In the genomic region with DNA sequence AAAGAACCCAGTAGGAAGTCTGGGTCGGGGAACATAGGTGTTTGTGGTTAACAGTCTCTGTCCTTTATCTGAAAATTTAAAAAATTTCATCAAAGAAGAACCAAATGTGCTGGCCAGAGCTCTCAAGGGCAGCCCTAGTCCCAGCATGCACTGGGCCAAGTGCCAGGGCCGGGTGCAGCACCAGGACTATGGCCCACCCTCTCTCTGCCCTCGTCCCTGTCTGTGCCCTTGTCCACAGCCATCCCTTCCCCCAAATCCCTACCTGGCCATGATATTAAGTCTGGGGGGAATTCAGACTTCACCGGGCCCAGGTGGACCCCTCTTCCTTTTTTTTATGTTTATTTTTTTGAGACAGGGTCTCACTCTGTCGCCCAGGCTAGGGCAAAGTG, we compare ENCODE assay signal across 1 cellular context.
TF ChIP-seq lines count a peak whose summit lies in the region.

No MANE protein-coding gene starts in this region.

TF ChIP-seq in HepG2, 621 proteins besides CTCF, POLR2A, EP300 and RAD21:
- TF ChIP-seq, protein P1, sequence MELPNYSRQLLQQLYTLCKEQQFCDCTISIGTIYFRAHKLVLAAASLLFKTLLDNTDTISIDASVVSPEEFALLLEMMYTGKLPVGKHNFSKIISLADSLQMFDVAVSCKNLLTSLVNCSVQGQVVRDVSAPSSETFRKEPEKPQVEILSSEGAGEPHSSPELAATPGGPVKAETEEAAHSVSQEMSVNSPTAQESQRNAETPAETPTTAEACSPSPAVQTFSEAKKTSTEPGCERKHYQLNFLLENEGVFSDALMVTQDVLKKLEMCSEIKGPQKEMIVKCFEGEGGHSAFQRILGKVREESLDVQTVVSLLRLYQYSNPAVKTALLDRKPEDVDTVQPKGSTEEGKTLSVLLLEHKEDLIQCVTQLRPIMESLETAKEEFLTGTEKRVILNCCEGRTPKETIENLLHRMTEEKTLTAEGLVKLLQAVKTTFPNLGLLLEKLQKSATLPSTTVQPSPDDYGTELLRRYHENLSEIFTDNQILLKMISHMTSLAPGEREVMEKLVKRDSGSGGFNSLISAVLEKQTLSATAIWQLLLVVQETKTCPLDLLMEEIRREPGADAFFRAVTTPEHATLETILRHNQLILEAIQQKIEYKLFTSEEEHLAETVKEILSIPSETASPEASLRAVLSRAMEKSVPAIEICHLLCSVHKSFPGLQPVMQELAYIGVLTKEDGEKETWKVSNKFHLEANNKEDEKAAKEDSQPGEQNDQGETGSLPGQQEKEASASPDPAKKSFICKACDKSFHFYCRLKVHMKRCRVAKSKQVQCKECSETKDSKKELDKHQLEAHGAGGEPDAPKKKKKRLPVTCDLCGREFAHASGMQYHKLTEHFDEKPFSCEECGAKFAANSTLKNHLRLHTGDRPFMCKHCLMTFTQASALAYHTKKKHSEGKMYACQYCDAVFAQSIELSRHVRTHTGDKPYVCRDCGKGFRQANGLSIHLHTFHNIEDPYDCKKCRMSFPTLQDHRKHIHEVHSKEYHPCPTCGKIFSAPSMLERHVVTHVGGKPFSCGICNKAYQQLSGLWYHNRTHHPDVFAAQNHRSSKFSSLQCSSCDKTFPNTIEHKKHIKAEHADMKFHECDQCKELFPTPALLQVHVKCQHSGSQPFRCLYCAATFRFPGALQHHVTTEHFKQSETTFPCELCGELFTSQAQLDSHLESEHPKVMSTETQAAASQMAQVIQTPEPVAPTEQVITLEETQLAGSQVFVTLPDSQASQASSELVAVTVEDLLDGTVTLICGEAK (IDR thresholded peaks at IDR 0.05), result no peak
- TF ChIP-seq, protein P1 (CRISPR knock-in tag; IDR thresholded peaks at IDR 0.05), result no peak
- TF ChIP-seq, protein P2, sequence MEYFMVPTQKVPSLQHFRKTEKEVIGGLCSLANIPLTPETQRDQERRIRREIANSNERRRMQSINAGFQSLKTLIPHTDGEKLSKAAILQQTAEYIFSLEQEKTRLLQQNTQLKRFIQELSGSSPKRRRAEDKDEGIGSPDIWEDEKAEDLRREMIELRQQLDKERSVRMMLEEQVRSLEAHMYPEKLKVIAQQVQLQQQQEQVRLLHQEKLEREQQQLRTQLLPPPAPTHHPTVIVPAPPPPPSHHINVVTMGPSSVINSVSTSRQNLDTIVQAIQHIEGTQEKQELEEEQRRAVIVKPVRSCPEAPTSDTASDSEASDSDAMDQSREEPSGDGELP (IDR thresholded peaks at IDR 0.05; ENCODE audit: borderline replicate concordance, low read depth), result no peak
- TF ChIP-seq KLF6 (CRISPR knock-in tag; IDR thresholded peaks at IDR 0.05), result no peak
